9 cellular contexts compared by ENCODE assay signal in genomic region chr2:96164459-96165184, GRCh38. TPM values are rescaled to one million over a fixed set of nuclear protein-coding genes. Genes with fewer than 3 reads are reported as not detected.
DNase-seq lines count a peak whose midpoint lies in the region; ATAC-seq, FAIRE-seq and TF ChIP-seq lines count a peak whose summit lies in the region.
"Had no signal": no experiment of that assay in that cellular context is flagged by ENCODE, and none has a peak within 500 bp of the region (broad histone marks: within the 10 kb centered on the region; RNA-seq: fewer than 3 reads in every experiment).

No MANE protein-coding gene starts in this region.

- FAIRE-seq in A549 (lab: Jason Lieb, UNC) (no peak), GM19239 (lab: Jason Lieb, UNC) (no peak)

- TF ChIP-seq CTCF in A549 (IDR thresholded peaks at IDR 0.05) (no peak), left lung (IDR thresholded peaks at IDR 0.05) (no peak), Caco-2 (IDR thresholded peaks at IDR 0.05; ENCODE audit: insufficient read depth in 1 of 2, low read depth in 1 of 2, low read length in 1 of 2, severe bottlenecking in 1 of 2, unreplicated experiment in 1 of 2) (no peak)

- H3K4me3 Mint-ChIP-seq in Caco-2 (ENCODE audit: unreplicated experiment), result no peak overlapping the region
- H3K4me3 Mint-ChIP-seq: brain had no signal

- H3K4me1 ChIP-seq in A549 (no peaks in the 10 kb centered on the region), left lung (no peaks in the 10 kb centered on the region), Caco-2 (no peaks in the 10 kb centered on the region)

- intact Hi-C loops in left lung (cut with DNase I) (no loop called here), Caco-2 (cut with micrococcal nuclease; ENCODE audit: unreplicated experiment) (no loop called here)

- no peak for DNase-seq in A549 (ENCODE audit: low read depth in 1 of 2, low spot score in 1 of 2)
- DNase-seq in GM19239 (ENCODE audit: insufficient read length, low spot score), result peak; percentile 75
- peak; percentile 89 for DNase-seq in activated CD8-positive, alpha-beta memory T cell treated with anti-CD3 and anti-CD28 coated beads for 24 hours
- no peak for DNase-seq in left lung
- no peak for DNase-seq in GM19240 (ENCODE audit: insufficient read length, low spot score)
- no peak for DNase-seq in NCI-H1105 (lab: John Stamatoyannopoulos, UW)
- DNase-seq in Caco-2, result no peak

- H3K9me3 ChIP-seq in A549, result no peaks in the 10 kb centered on the region
- H3K9me3 ChIP-seq in left lung, result peaks cover 0 to under 1% of the 10 kb centered on the region in 2 donors
- no peaks in the 10 kb centered on the region for H3K9me3 ChIP-seq in Caco-2

- no peaks in the 10 kb centered on the region for H3K27me3 Mint-ChIP-seq in Caco-2 (ENCODE audit: insufficient read depth, unreplicated experiment)

- H3K4me2 ChIP-seq in A549, result no peak overlapping the region

- no peak overlapping the region for H3K27ac ChIP-seq in A549
- no peak overlapping the region for H3K27ac ChIP-seq in left lung

- no peaks in the 10 kb centered on the region for H3K36me3 Mint-ChIP-seq in Caco-2 (ENCODE audit: insufficient read depth, unreplicated experiment)
- H3K36me3 Mint-ChIP-seq: brain had no signal

- CTCF ChIA-PET in A549 (lab: Yijun Ruan, JAX) (interaction anchor here (0.9 to 2.9 kb wide), 3 partner anchors 9 to 62 kb away, joined by 3 to 14 read pairs (median 3); partner anchors contain the start of gene ASTL), Caco-2 (lab: Charles Lee) (no interaction called here)

- H3K27ac Mint-ChIP-seq in Caco-2 (ENCODE audit: unreplicated experiment), result no peak overlapping the region

- H3K4me3 ChIP-seq in A549 (no peak overlapping the region), left lung (no peak overlapping the region), Caco-2 (ENCODE audit: low read depth, low read length) (no peak overlapping the region)

- ATAC-seq in A549 (peak; percentile 30 to 61; a peak in 4 of 6 replicates), HG03175 (IDR thresholded peaks at IDR 0.05; ENCODE audit: unreplicated experiment) (peak; percentile 77), left lung (peak; percentile 29)

- TF ChIP-seq POLR2A in A549 (IDR thresholded peaks at IDR 0.05; ENCODE audit: low read length), result no peak

- WGBS in A549 (ENCODE audit: missing lambda C conversion rate), result 81% methylated on average over 18 of the region's 18 CpGs

- no peaks in the 10 kb centered on the region for H3K9me3 Mint-ChIP-seq in Caco-2 (ENCODE audit: unreplicated experiment)

- no peaks in the 10 kb centered on the region for H3K27me3 ChIP-seq in left lung
- no peaks in the 10 kb centered on the region for H3K27me3 ChIP-seq in Caco-2 (replicated peaks; ENCODE audit: control insufficient read depth, insufficient read depth, low read length)

- peaks cover 7% of the 10 kb centered on the region for H3K4me1 Mint-ChIP-seq in Caco-2 (ENCODE audit: low read depth, unreplicated experiment)

- H3K36me3 ChIP-seq in left lung, result no peaks in the 10 kb centered on the region
- no peaks in the 10 kb centered on the region for H3K36me3 ChIP-seq in Caco-2 (ENCODE audit: control insufficient read depth, insufficient read depth, low read length)

- TF ChIP-seq RAD21 in A549 (conservative IDR thresholded peaks at IDR 0.05 in 1 of 2, IDR thresholded peaks at IDR 0.05 in 1 of 2), result no peak

- BruUV-seq in Caco-2 (replicated peaks; lab: Mats Ljungman, UMichigan), result no TSS peak

- POLR2A ChIA-PET in A549 (lab: Yijun Ruan, JAX) (no interaction called here), Caco-2 (lab: Charles Lee) (no interaction called here)

- TF ChIP-seq EP300 in A549 (IDR thresholded peaks at IDR 0.05), result no peak

TF ChIP-seq in A549, 52 proteins besides CTCF, POLR2A, EP300 and RAD21:
- TF ChIP-seq TFCP2L1 (CRISPR knock-in tag; IDR thresholded peaks at IDR 0.05) (no peak), ZFP36 (IDR thresholded peaks at IDR 0.05; ENCODE audit: borderline replicate concordance, partially characterized antibody) (no peak), HEYL (CRISPR knock-in tag; IDR thresholded peaks at IDR 0.05) (no peak), PBX3 (IDR thresholded peaks at IDR 0.05) (no peak), USF2 (IDR thresholded peaks at IDR 0.05) (0 out of 2 replicates have a peak, but pooled peaks have one; percentile 31), HDAC2 (IDR thresholded peaks at IDR 0.05) (no peak), HOXB5 (CRISPR knock-in tag; IDR thresholded peaks at IDR 0.05) (no peak), NPAS2 (CRISPR knock-in tag; IDR thresholded peaks at IDR 0.05; ENCODE audit: borderline replicate concordance) (no peak), MYC (IDR thresholded peaks at IDR 0.05; ENCODE audit: borderline replicate concordance, low read length) (no peak)

RNA-seq across cellular contexts. Expression of gene DUSP2, which starts 19.4 kb away (rescaled TPM):
- polyA plus RNA-seq in A549 (2011; rRNA removed) (0.27 and 0.45 TPM in 2 replicates), A549 (2017; fragmentation: RNase III; extraction: RNeasy Plus Mini Kit Qiagen cat#74134 plus additional on column Dnase treatment) (0.22 to 0.26 TPM (median 0.22 TPM) in 3 replicates)
- polyA plus RNA-seq in A549 (2012; cell fraction: cytosol; rRNA removed), result 1.2 and 1.6 TPM in 2 replicates
- 1.7 and 3.9 TPM in 2 replicates for polyA plus RNA-seq in A549 (2012; cell fraction: nucleus; rRNA removed)
- 0.39 and 0.58 TPM in 2 replicates for polyA minus RNA-seq in A549 (2011; rRNA and poly(A)+ RNA removed)
- total RNA-seq in left lung (1 to 10 TPM; 3.6 to 5.7 TPM), Caco-2 (2022) (13.4 and 13.6 TPM in 2 replicates)

RNA-seq across cellular contexts. Expression of gene ASTL, which starts 26.3 kb away (rescaled TPM):
- not detected in 2 replicates for polyA plus RNA-seq in A549 (2011; rRNA removed)
- not detected in 2 replicates for polyA plus RNA-seq in A549 (2012; cell fraction: cytosol; rRNA removed)
- not detected in 2 replicates for polyA plus RNA-seq in A549 (2012; cell fraction: nucleus; rRNA removed)
- polyA plus RNA-seq in A549 (2017; fragmentation: RNase III; extraction: RNeasy Plus Mini Kit Qiagen cat#74134 plus additional on column Dnase treatment), result not detected in 3 replicates
- polyA minus RNA-seq in A549 (2011; rRNA and poly(A)+ RNA removed), result not detected in 2 replicates
- not detected for total RNA-seq in left lung
- 0.23 TPM in 1 of 2 replicates, not detected in the other for total RNA-seq in Caco-2 (2022)

RNA-seq across cellular contexts. Expression of gene STARD7, which starts 44.0 kb away (rescaled TPM):
- polyA plus RNA-seq in A549 (2011; rRNA removed), result 119 and 136 TPM in 2 replicates
- polyA plus RNA-seq in A549 (2012; cell fraction: cytosol; rRNA removed), result 51.8 and 60.3 TPM in 2 replicates
- 43.9 and 46.2 TPM in 2 replicates for polyA plus RNA-seq in A549 (2012; cell fraction: nucleus; rRNA removed)
- 97.1 to 101 TPM (median 99.7 TPM) in 3 replicates for polyA plus RNA-seq in A549 (2017; fragmentation: RNase III; extraction: RNeasy Plus Mini Kit Qiagen cat#74134 plus additional on column Dnase treatment)
- polyA minus RNA-seq in A549 (2011; rRNA and poly(A)+ RNA removed), result 68.5 and 77.4 TPM in 2 replicates
- 100 to 1,000 TPM; 132 to 142 TPM for total RNA-seq in left lung
- total RNA-seq in Caco-2 (2022), result 214 and 224 TPM in 2 replicates

RNA-seq across cellular contexts. Expression of gene ADRA2B, which starts 48.3 kb away (rescaled TPM):
- polyA plus RNA-seq in A549 (2011; rRNA removed), result 0.03 TPM in 2 replicates
- 0.03 and 0.05 TPM in 2 replicates for polyA plus RNA-seq in A549 (2012; cell fraction: cytosol; rRNA removed)
- 0.13 and 0.14 TPM in 2 replicates for polyA plus RNA-seq in A549 (2012; cell fraction: nucleus; rRNA removed)
- polyA plus RNA-seq in A549 (2017; fragmentation: RNase III; extraction: RNeasy Plus Mini Kit Qiagen cat#74134 plus additional on column Dnase treatment), result 0.04 to 0.07 TPM (median 0.05 TPM) in 3 replicates
- 0.17 TPM in 1 of 2 replicates, not detected in the other for polyA minus RNA-seq in A549 (2011; rRNA and poly(A)+ RNA removed)
- under 1 TPM; 0.20 to 0.34 TPM for total RNA-seq in left lung
- 0.12 and 0.20 TPM in 2 replicates for total RNA-seq in Caco-2 (2022)

Comparison
In these comparisons a context has a peak if more than half of its experiments do, and no peak if none do; other contexts are left out.
1. DNase-seq: peak in GM19239 (single experiment) and activated CD8-positive, alpha-beta memory T cell treated with anti-CD3 and anti-CD28 coated beads for 24 hours (single experiment); none in A549 (0 of 2), left lung (0 of 2), GM19240 (single experiment), NCI-H1105 (single experiment) and Caco-2 (0 of 2).
2. Peak in every context shown above with its lines, with median percentiles within 50 percentile points of each other: ATAC-seq.